27 cellular contexts compared by ENCODE assay signal in the genomic region with DNA sequence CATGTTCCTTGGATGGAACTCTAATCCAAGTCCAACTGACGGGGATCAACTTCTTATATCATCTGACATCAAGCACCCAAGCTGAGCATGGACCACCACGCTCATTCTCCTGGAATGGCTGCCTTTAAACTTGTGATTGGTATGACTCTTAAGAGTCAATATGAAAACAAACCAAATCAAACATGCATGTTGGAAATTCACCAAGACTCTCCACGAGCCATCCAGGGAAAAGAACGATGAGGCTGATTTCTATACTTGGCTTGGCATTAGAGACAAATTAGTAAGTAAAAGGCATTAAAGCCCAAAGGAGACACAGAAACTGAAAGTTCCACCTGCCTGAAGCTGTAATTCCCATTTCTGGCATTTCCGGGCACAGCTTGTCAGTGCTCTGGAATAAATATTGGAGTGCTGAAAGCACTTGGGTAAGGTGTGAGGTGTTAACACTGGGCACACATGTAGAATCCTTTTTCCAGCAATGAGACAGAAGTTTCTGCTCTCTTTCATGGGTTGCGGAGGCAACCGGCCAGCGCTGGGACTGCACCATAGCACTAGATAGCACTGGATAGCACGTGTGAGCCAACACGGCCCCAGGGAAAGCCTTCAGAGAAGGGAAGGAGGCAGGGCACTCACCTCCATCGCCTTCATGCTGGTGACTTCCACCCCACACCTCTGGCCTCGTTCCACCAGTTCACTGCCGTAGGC.
"Had no signal": no experiment of that assay in that cellular context is flagged by ENCODE, and none has a peak within 500 bp of the region (broad histone marks: within the 10 kb centered on the region; RNA-seq: fewer than 3 reads in every experiment).

No MANE protein-coding gene starts in this region.

- H3K27me3 ChIP-seq: colonic mucosa, dorsolateral prefrontal cortex, gastroesophageal sphincter, pancreas, sigmoid colon, stomach, testis, vagina had no signal

- H3K9me3 Mint-ChIP-seq: effector memory CD8-positive, alpha-beta T cell; memory B cell; stimulated activated memory B cell treated with anti-CD40 and anti-IgM and Interleukin-4, amounts not matched to agents 10 μg/mL and 1 μg/mL and 100 μg/mL, for 72 hours; T-helper 2 cell treated with Interferon-gamma antibody and Interleukin-4, amounts not matched to agents 5 μg/mL and 100 μg/mL, for 36 hours; type B pancreatic cell had no signal

- H3K27me3 Mint-ChIP-seq: activated naive CD8-positive, alpha-beta T cell treated with anti-CD3 and anti-CD28 coated beads for 36 hours; effector memory CD8-positive, alpha-beta T cell; memory B cell; stimulated activated memory B cell treated with anti-CD40 and anti-IgM and Interleukin-4, amounts not matched to agents 10 μg/mL and 1 μg/mL and 100 μg/mL, for 72 hours; type B pancreatic cell had no signal

- FAIRE-seq: astrocyte, keratinocyte, pancreas, TTC549 had no signal

- H3K4me3 Mint-ChIP-seq: activated CD8-positive, alpha-beta T cell treated with anti-CD3 and anti-CD28 coated beads, Interleukin-2, amount 10 ng/mL, durations not matched to agents 7 days and 5 days; activated naive CD8-positive, alpha-beta T cell treated with anti-CD3 and anti-CD28 coated beads for 36 hours; effector memory CD8-positive, alpha-beta T cell; memory B cell; nephron; stimulated activated memory B cell treated with anti-CD40 and anti-IgM and Interleukin-4, amounts not matched to agents 10 μg/mL and 1 μg/mL and 100 μg/mL, for 72 hours; T-helper 2 cell treated with Interferon-gamma antibody and Interleukin-4, amounts not matched to agents 5 μg/mL and 100 μg/mL, for 36 hours; type B pancreatic cell had no signal

- H3K27ac ChIP-seq: colonic mucosa, dorsolateral prefrontal cortex, gastroesophageal sphincter, pancreas, sigmoid colon, stomach, testis, vagina had no signal

- ATAC-seq: activated CD8-positive, alpha-beta T cell treated with anti-CD3 and anti-CD28 coated beads, Interleukin-2, amount 10 ng/mL, durations not matched to agents 7 days and 5 days; effector memory CD8-positive, alpha-beta T cell; esophagus mucosa; gastroesophageal sphincter; stimulated activated memory B cell treated with anti-CD40 and anti-IgM and Interleukin-4, amounts not matched to agents 10 μg/mL and 1 μg/mL and 100 μg/mL, for 72 hours had no signal

- DNase-seq: activated CD4-positive, alpha-beta T cell treated with anti-CD3 and anti-CD28 coated beads for 1 hour; activated CD4-positive, alpha-beta T cell treated with anti-CD3 and anti-CD28 coated beads, Interleukin-2, amount 50 U/mL, for 1 hour; activated CD8-positive, alpha-beta T cell treated with anti-CD3 and anti-CD28 coated beads, Interleukin-2, amount 10 ng/mL, durations not matched to agents 7 days and 5 days; activated naive CD4-positive, alpha-beta T cell; activated naive CD8-positive, alpha-beta T cell treated with anti-CD3 and anti-CD28 coated beads for 36 hours; activated T-cell treated with anti-CD3 and anti-CD28 coated beads, Interleukin-2, amount 50 U/mL, for 1 hour; colonic mucosa; dorsolateral prefrontal cortex; effector memory CD8-positive, alpha-beta T cell; pancreas; sigmoid colon; stimulated activated CD4-positive, alpha-beta T cell treated with anti-CD3 and anti-CD28 coated beads, Interleukin-15, amount 100 ng/mL, for 24 hours; stomach; testis had no signal

- H3K27ac Mint-ChIP-seq: activated CD8-positive, alpha-beta T cell treated with anti-CD3 and anti-CD28 coated beads, Interleukin-2, amount 10 ng/mL, durations not matched to agents 7 days and 5 days; activated naive CD8-positive, alpha-beta T cell treated with anti-CD3 and anti-CD28 coated beads for 36 hours; activated T-helper 2 cell treated with anti-CD3 and anti-CD28 coated beads, Interferon-gamma antibody, Interleukin-2, Interleukin-4, amounts not matched to agents 10 μg/mL and 5 μg/mL and 100 μg/mL, durations not matched to agents 14 hours and 24 hours and 36 hours; effector memory CD8-positive, alpha-beta T cell; memory B cell; nephron; T-helper 2 cell treated with Interferon-gamma antibody and Interleukin-4, amounts not matched to agents 5 μg/mL and 100 μg/mL, for 36 hours; type B pancreatic cell had no signal

- H3K9me3 ChIP-seq: colonic mucosa, gastroesophageal sphincter, pancreas, sigmoid colon, stomach, testis, vagina had no signal

- H3K4me1 ChIP-seq: colonic mucosa, gastroesophageal sphincter, pancreas, sigmoid colon, stomach, testis, vagina had no signal

- H3K36me3 ChIP-seq: colonic mucosa had no signal

- H3K4me3 ChIP-seq: colonic mucosa, dorsolateral prefrontal cortex, gastroesophageal sphincter, pancreas, sigmoid colon, smooth muscle cell, stomach, testis, vagina had no signal

- H3K4me1 Mint-ChIP-seq: activated naive CD8-positive, alpha-beta T cell treated with anti-CD3 and anti-CD28 coated beads for 36 hours; nephron; stimulated activated memory B cell treated with anti-CD40 and anti-IgM and Interleukin-4, amounts not matched to agents 10 μg/mL and 1 μg/mL and 100 μg/mL, for 72 hours had no signal
